18 cellular contexts compared by ENCODE assay signal in the genomic region with DNA sequence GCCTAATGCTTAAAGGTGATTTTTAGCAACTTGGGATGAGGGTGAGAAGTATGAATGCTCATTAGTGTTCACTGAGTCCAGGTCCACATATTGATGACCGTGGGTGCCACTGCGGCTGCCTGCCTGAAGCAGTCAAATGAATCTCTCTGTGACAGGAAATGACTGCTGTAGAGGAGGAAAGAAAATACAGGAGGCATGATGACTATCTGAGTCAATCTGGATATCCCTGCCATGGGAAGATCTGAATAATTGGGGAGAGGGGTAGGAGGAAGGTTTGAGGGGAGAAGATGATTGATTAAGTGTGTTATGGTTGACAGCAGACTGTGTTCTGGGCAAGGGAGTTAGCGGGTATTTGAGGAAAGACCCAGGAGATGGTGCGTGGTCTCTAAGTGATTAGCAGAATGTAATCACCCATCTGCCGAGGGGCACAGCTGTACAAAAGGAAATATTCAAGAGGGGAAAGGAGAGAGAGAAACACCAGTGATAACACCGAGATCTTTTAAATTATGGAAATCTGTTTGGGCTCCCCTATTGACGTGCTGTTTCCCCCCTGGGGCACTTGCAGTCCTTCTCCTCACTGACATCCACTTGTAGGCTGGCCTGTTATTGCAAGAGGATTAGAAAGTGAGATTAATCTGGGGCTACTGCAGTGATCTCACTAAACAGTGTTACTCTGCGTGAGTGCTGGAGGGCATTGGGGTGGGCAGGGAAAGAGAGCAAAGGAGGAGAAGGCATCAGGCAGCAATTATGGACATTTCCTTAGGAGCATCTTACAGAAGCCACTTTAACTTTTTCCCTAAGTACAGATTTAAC.
A peak's percentile ranks its signal among the peaks of the same experiment; 100 is the strongest.
DNase-seq lines count a peak whose midpoint lies in the region; ATAC-seq and TF ChIP-seq lines count a peak whose summit lies in the region.
"Had no signal": no experiment of that assay in that cellular context is flagged by ENCODE, and none has a peak within 500 bp of the region (broad histone marks: within the 10 kb centered on the region; RNA-seq: fewer than 3 reads in every experiment).

No MANE protein-coding gene starts in this region.

- peak; percentile 35 for DNase-seq in NCI-H2227 (lab: John Stamatoyannopoulos, UW; ENCODE audit: unreplicated experiment)
- DNase-seq in NCI-H2227 treated with DMSO at 0.1 percent for 48 hours (lab: John Stamatoyannopoulos, UW), result no peak
- DNase-seq in WERI-Rb-1, result peak; percentile 64
- DNase-seq in right atrium auricular region (ENCODE audit: low spot score), result no peak
- DNase-seq in activated CD4-positive, alpha-beta T cell treated with anti-CD3 and anti-CD28 coated beads, Interleukin-2, amount 50 U/mL, for 48 hours, result no peak
- no peak for DNase-seq in NK-92 (lab: John Stamatoyannopoulos, UW; ENCODE audit: unreplicated experiment)
- DNase-seq: ACHN; activated CD4-positive, alpha-beta T cell treated with anti-CD3 and anti-CD28 coated beads for 36 hours; activated T-cell treated with anti-CD3 and anti-CD28 coated beads, Interleukin-2, amount 50 U/mL, for 1 hour; HCEC 1CT; mammary epithelial cell; NCI-H2081 treated with DMSO at 0.1 percent for 48 hours; occipital lobe; T-helper 1 cell; testis had no signal

- ATAC-seq in GM18520 (IDR thresholded peaks at IDR 0.05; ENCODE audit: unreplicated experiment), result no peak
- ATAC-seq: activated CD4-positive, alpha-beta T cell treated with anti-CD3 and anti-CD28 coated beads for 36 hours had no signal

- H3K4me1 ChIP-seq in right atrium auricular region, result peaks cover 0 to 4% of the 10 kb centered on the region in 2 donors
- H3K4me1 ChIP-seq: testis had no signal

- no peaks in the 10 kb centered on the region for H3K27me3 ChIP-seq in WERI-Rb-1 (ENCODE audit: insufficient read depth, low read depth, severe bottlenecking)
- H3K27me3 ChIP-seq in right atrium auricular region, result no peaks in the 10 kb centered on the region
- H3K27me3 ChIP-seq: testis had no signal

- peak overlapping the region; percentile 30 for H3K4me3 ChIP-seq in WERI-Rb-1 (ENCODE audit: low read depth, low read length)
- H3K4me3 ChIP-seq in right atrium auricular region, result no peak overlapping the region
- H3K4me3 ChIP-seq: testis had no signal

- TF ChIP-seq CTCF in WERI-Rb-1 (IDR thresholded peaks at IDR 0.05; ENCODE audit: low read depth, low read length) (no peak), right atrium auricular region (IDR thresholded peaks at IDR 0.05) (no peak)

- H3K9me3 ChIP-seq in WERI-Rb-1 (ENCODE audit: severe bottlenecking) (peaks cover 8% of the 10 kb centered on the region), right atrium auricular region (peaks cover 0 to 8% of the 10 kb centered on the region in 2 donors)
- H3K9me3 ChIP-seq: testis had no signal

- H3K27ac ChIP-seq in WERI-Rb-1 (no peak overlapping the region), right atrium auricular region (peak overlapping the region; percentile 50 to 67), temporal lobe (ENCODE audit: low read depth, low read length) (peak overlapping the region; percentile 64)
- H3K27ac ChIP-seq: HL-60, testis had no signal

- no peaks in the 10 kb centered on the region for H3K36me3 ChIP-seq in WERI-Rb-1
- H3K36me3 ChIP-seq in right atrium auricular region, result no peaks in the 10 kb centered on the region

Comparison
In these comparisons a context has a peak if more than half of its experiments do, and no peak if none do; other contexts are left out.
1. DNase-seq: peak in NCI-H2227 (single experiment) and WERI-Rb-1 (single experiment); none in NCI-H2227 treated with DMSO at 0.1 percent for 48 hours (single experiment), right atrium auricular region (single experiment), activated CD4-positive, alpha-beta T cell treated with anti-CD3 and anti-CD28 coated beads, Interleukin-2, amount 50 U/mL, for 48 hours (0 of 2) and NK-92 (single experiment).